Comparison of ENCODE assay signal across 1 cellular context in the genomic region with DNA sequence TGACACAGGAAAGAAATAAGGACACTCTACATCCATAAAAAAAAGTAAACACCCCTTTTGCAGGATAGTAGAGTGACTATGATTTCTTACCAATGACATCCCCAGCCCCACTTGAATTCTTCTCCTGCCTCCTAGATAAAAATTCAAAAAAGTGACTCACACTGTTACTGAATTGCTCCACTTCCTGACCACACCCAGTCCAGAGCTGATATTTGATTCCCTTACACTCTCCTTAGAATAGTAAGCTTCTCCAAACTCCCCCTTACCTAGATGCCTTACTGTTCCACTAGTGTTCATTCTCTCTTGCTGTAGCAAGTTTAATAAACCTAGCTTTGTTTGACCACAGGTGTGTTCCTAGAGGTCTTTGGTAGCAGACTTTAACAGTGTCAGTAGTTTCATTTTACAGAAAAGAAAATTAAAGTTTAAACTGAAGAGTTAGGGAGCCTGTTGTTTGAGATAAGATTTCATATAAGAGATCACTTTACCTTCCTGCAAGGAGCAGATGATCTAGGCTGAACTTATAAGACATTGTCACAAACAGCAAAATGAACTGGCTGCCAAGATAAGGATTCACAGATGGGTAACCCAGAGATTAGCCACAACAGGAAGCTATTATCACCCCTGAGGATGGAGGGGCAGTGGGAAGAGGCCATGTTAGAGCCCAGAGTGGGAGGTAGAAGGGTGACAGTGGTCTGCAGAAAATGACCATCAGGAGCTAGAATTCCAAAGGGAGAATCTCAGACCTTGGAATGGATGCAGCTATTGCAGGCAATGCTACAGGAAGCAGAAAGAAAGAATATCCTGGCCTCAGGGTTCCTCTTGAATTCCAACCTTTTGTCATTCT.
TF ChIP-seq lines count a peak whose summit lies in the region.

No MANE protein-coding gene starts in this region.

TF ChIP-seq in K562, 482 proteins besides CTCF, POLR2A, EP300 and RAD21 (continued from another document and continues in another):
- TF ChIP-seq TFAP4 (CRISPR knock-in tag; IDR thresholded peaks at IDR 0.05; ENCODE audit: borderline replicate concordance), result no peak; the same call in 1 of the 2 replicates
- TF ChIP-seq, protein P1, sequence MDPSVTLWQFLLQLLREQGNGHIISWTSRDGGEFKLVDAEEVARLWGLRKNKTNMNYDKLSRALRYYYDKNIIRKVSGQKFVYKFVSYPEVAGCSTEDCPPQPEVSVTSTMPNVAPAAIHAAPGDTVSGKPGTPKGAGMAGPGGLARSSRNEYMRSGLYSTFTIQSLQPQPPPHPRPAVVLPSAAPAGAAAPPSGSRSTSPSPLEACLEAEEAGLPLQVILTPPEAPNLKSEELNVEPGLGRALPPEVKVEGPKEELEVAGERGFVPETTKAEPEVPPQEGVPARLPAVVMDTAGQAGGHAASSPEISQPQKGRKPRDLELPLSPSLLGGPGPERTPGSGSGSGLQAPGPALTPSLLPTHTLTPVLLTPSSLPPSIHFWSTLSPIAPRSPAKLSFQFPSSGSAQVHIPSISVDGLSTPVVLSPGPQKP (CRISPR knock-in tag; IDR thresholded peaks at IDR 0.05), result no peak
- no peak for TF ChIP-seq BMI1 (IDR thresholded peaks at IDR 0.05; ENCODE audit: low read length)
- TF ChIP-seq SMARCE1 (IDR thresholded peaks at IDR 0.05), result peak; percentile 94
- TF ChIP-seq, protein P2, sequence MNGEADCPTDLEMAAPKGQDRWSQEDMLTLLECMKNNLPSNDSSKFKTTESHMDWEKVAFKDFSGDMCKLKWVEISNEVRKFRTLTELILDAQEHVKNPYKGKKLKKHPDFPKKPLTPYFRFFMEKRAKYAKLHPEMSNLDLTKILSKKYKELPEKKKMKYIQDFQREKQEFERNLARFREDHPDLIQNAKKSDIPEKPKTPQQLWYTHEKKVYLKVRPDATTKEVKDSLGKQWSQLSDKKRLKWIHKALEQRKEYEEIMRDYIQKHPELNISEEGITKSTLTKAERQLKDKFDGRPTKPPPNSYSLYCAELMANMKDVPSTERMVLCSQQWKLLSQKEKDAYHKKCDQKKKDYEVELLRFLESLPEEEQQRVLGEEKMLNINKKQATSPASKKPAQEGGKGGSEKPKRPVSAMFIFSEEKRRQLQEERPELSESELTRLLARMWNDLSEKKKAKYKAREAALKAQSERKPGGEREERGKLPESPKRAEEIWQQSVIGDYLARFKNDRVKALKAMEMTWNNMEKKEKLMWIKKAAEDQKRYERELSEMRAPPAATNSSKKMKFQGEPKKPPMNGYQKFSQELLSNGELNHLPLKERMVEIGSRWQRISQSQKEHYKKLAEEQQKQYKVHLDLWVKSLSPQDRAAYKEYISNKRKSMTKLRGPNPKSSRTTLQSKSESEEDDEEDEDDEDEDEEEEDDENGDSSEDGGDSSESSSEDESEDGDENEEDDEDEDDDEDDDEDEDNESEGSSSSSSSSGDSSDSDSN (IDR thresholded peaks at IDR 0.05; ENCODE audit: borderline replicate concordance in 1 of 2, low read depth in 2 of 2, low read length in 2 of 2), result no peak
- no peak for TF ChIP-seq SRSF7 (optimal IDR thresholded peaks at IDR 0.05; ENCODE audit: low read depth, low read length)
- no peak for TF ChIP-seq SUPT5H (IDR thresholded peaks at IDR 0.05)
- peak; percentile 83 for TF ChIP-seq ETV5 (CRISPR knock-in tag; IDR thresholded peaks at IDR 0.05; ENCODE audit: low read depth)
- 0 out of 2 replicates have a peak, but pooled peaks have one; percentile 51 for TF ChIP-seq ZNF583 (CRISPR knock-in tag; IDR thresholded peaks at IDR 0.05)
- no peak for TF ChIP-seq SIN3B (IDR thresholded peaks at IDR 0.05; ENCODE audit: low read depth)
- TF ChIP-seq HMGN3 (IDR thresholded peaks at IDR 0.05; ENCODE audit: borderline replicate concordance, extremely low read depth, insufficient read length, low read depth, low read length), result peak; percentile 64
- peak in 1 of 2 experiments; percentile 12; a peak in 1 of 3 replicates for TF ChIP-seq CBX3 (IDR thresholded peaks at IDR 0.05; ENCODE audit: borderline replicate concordance in 1 of 2, low read length in 2 of 2)
- TF ChIP-seq RBM22 (IDR thresholded peaks at IDR 0.05; ENCODE audit: low read depth, low read length, poor library complexity, severe bottlenecking), result no peak
- peak; percentile 83 for TF ChIP-seq MYBL2 (IDR thresholded peaks at IDR 0.05; ENCODE audit: low read depth)
- no peak for TF ChIP-seq MYBL2 (CRISPR knock-in tag; IDR thresholded peaks at IDR 0.05; ENCODE audit: borderline replicate concordance)
- no peak for TF ChIP-seq POLR2AphosphoS2 (IDR thresholded peaks at IDR 0.05; ENCODE audit: low read length)
- TF ChIP-seq ZNF280B (CRISPR knock-in tag; IDR thresholded peaks at IDR 0.05), result no peak
- TF ChIP-seq POLR3G (IDR thresholded peaks at IDR 0.05; ENCODE audit: extremely low read depth, insufficient read length, insufficient replicate concordance), result no peak
- 0 out of 2 replicates have a peak, but pooled peaks have one; percentile 22 for TF ChIP-seq EGR1 (conservative IDR thresholded peaks at IDR 0.05)
- no peak; the same call in 1 of the 2 replicates for TF ChIP-seq BACH1 (tag; IDR thresholded peaks at IDR 0.05)
- no peak for TF ChIP-seq ZBTB1 (CRISPR knock-in tag; IDR thresholded peaks at IDR 0.05; ENCODE audit: borderline replicate concordance, low read depth)
- no peak for TF ChIP-seq ZNF76 (CRISPR knock-in tag; IDR thresholded peaks at IDR 0.05; ENCODE audit: borderline replicate concordance)
- TF ChIP-seq NCOA2 (IDR thresholded peaks at IDR 0.05; ENCODE audit: partially characterized antibody in 2 of 2), result peak; percentile 67 to 83
- TF ChIP-seq KAT8 (IDR thresholded peaks at IDR 0.05; ENCODE audit: low read depth), result no peak
- TF ChIP-seq, protein P3, sequence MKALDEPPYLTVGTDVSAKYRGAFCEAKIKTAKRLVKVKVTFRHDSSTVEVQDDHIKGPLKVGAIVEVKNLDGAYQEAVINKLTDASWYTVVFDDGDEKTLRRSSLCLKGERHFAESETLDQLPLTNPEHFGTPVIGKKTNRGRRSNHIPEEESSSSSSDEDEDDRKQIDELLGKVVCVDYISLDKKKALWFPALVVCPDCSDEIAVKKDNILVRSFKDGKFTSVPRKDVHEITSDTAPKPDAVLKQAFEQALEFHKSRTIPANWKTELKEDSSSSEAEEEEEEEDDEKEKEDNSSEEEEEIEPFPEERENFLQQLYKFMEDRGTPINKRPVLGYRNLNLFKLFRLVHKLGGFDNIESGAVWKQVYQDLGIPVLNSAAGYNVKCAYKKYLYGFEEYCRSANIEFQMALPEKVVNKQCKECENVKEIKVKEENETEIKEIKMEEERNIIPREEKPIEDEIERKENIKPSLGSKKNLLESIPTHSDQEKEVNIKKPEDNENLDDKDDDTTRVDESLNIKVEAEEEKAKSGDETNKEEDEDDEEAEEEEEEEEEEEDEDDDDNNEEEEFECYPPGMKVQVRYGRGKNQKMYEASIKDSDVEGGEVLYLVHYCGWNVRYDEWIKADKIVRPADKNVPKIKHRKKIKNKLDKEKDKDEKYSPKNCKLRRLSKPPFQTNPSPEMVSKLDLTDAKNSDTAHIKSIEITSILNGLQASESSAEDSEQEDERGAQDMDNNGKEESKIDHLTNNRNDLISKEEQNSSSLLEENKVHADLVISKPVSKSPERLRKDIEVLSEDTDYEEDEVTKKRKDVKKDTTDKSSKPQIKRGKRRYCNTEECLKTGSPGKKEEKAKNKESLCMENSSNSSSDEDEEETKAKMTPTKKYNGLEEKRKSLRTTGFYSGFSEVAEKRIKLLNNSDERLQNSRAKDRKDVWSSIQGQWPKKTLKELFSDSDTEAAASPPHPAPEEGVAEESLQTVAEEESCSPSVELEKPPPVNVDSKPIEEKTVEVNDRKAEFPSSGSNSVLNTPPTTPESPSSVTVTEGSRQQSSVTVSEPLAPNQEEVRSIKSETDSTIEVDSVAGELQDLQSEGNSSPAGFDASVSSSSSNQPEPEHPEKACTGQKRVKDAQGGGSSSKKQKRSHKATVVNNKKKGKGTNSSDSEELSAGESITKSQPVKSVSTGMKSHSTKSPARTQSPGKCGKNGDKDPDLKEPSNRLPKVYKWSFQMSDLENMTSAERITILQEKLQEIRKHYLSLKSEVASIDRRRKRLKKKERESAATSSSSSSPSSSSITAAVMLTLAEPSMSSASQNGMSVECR (CRISPR knock-in tag; IDR thresholded peaks at IDR 0.05), result no peak
- TF ChIP-seq, protein P4, sequence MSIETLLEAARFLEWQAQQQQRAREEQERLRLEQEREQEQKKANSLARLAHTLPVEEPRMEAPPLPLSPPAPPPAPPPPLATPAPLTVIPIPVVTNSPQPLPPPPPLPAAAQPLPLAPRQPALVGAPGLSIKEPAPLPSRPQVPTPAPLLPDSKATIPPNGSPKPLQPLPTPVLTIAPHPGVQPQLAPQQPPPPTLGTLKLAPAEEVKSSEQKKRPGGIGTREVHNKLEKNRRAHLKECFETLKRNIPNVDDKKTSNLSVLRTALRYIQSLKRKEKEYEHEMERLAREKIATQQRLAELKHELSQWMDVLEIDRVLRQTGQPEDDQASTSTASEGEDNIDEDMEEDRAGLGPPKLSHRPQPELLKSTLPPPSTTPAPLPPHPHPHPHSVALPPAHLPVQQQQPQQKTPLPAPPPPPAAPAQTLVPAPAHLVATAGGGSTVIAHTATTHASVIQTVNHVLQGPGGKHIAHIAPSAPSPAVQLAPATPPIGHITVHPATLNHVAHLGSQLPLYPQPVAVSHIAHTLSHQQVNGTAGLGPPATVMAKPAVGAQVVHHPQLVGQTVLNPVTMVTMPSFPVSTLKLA (conservative IDR thresholded peaks at IDR 0.05), result peak; percentile 32 to 59; a peak in 2 of 4 replicates
- no peak for TF ChIP-seq RFX5 (IDR thresholded peaks at IDR 0.05; ENCODE audit: low read depth, low read length)
- no peak for TF ChIP-seq E2F1 (CRISPR knock-in tag; IDR thresholded peaks at IDR 0.05)
- no peak for TF ChIP-seq ZC3H11A (IDR thresholded peaks at IDR 0.05; ENCODE audit: low read depth, low read length)
- peak; percentile 85 for TF ChIP-seq HDAC2 (IDR thresholded peaks at IDR 0.05)
- 0 out of 2 replicates have a peak, but pooled peaks have one; percentile 34 for TF ChIP-seq JUNB (CRISPR knock-in tag; conservative IDR thresholded peaks at IDR 0.05)
- peak; percentile 50; the same call in 1 of the 2 replicates for TF ChIP-seq KHSRP (IDR thresholded peaks at IDR 0.05)
- TF ChIP-seq JUN (IDR thresholded peaks at IDR 0.05; ENCODE audit: borderline replicate concordance, low read depth, low read length), result peak; percentile 89
- no peak for TF ChIP-seq JUN (CRISPR knock-in tag; IDR thresholded peaks at IDR 0.05; ENCODE audit: borderline replicate concordance)
- no peak for TF ChIP-seq DDX20 (tag; IDR thresholded peaks at IDR 0.05; ENCODE audit: low read depth)
- TF ChIP-seq ZNF224 (CRISPR knock-in tag; IDR thresholded peaks at IDR 0.05), result no peak
- TF ChIP-seq HEY1 (CRISPR knock-in tag; IDR thresholded peaks at IDR 0.05; ENCODE audit: borderline replicate concordance), result no peak; the same call in 1 of the 2 replicates
- no peak for TF ChIP-seq NR2C2 (CRISPR knock-in tag; IDR thresholded peaks at IDR 0.05)
- peak; percentile 70 for TF ChIP-seq NR2C2 (tag; IDR thresholded peaks at IDR 0.05)
- TF ChIP-seq, protein P5, sequence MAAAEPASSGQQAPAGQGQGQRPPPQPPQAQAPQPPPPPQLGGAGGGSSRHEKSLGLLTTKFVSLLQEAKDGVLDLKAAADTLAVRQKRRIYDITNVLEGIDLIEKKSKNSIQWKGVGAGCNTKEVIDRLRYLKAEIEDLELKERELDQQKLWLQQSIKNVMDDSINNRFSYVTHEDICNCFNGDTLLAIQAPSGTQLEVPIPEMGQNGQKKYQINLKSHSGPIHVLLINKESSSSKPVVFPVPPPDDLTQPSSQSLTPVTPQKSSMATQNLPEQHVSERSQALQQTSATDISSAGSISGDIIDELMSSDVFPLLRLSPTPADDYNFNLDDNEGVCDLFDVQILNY (CRISPR knock-in tag; IDR thresholded peaks at IDR 0.05), result no peak; the same call in 1 of the 2 replicates
- TF ChIP-seq ZNF766 (CRISPR knock-in tag; conservative IDR thresholded peaks at IDR 0.05), result peak; percentile 92
- peak; percentile 62 for TF ChIP-seq CEBPG (CRISPR knock-in tag; IDR thresholded peaks at IDR 0.05)
- peak; percentile 74 to 79 for TF ChIP-seq CEBPG (tag; conservative IDR thresholded peaks at IDR 0.05 in 1 of 2, IDR thresholded peaks at IDR 0.05 in 1 of 2)
- peak; percentile 48; the same call in 1 of the 2 replicates for TF ChIP-seq TRIM28 (IDR thresholded peaks at IDR 0.05)
- peak; percentile 85 for TF ChIP-seq HDAC3 (IDR thresholded peaks at IDR 0.05; ENCODE audit: borderline replicate concordance, partially characterized antibody)
- TF ChIP-seq OTX1 (CRISPR knock-in tag; IDR thresholded peaks at IDR 0.05), result peak; percentile 51; the same call in 1 of the 2 replicates
- TF ChIP-seq, protein P6, sequence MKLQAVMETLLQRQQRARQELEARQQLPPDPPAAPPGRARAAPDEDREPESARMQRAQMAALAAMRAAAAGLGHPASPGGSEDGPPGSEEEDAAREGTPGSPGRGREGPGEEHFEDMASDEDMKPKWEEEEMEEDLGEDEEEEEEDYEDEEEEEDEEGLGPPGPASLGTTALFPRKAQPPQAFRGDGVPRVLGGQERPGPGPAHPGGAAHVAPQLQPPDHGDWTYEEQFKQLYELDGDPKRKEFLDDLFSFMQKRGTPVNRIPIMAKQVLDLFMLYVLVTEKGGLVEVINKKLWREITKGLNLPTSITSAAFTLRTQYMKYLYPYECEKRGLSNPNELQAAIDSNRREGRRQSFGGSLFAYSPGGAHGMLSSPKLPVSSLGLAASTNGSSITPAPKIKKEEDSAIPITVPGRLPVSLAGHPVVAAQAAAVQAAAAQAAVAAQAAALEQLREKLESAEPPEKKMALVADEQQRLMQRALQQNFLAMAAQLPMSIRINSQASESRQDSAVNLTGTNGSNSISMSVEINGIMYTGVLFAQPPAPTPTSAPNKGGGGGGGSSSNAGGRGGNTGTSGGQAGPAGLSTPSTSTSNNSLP (IDR thresholded peaks at IDR 0.05; ENCODE audit: borderline replicate concordance, low read depth, low read length), result peak; percentile 94
